Comparison of ENCODE assay signal across 24 cellular contexts in genomic region chr19:40616941-40617340, GRCh38. TPM values are rescaled to one million over a fixed set of nuclear protein-coding genes. Genes with fewer than 3 reads are reported as not detected.
A peak's percentile ranks its signal among the peaks of the same experiment; 100 is the strongest.
DNase-seq lines count a peak whose midpoint lies in the region; ATAC-seq, FAIRE-seq and TF ChIP-seq lines count a peak whose summit lies in the region.
"Had no signal": no experiment of that assay in that cellular context is flagged by ENCODE, and none has a peak within 500 bp of the region (broad histone marks: within the 10 kb centered on the region; RNA-seq: fewer than 3 reads in every experiment).

No MANE protein-coding gene starts in this region.

- POLR2A ChIA-PET in A549 (lab: Yijun Ruan, JAX) = no interaction called here

- no peak for TF ChIP-seq RAD21 in A549 (conservative IDR thresholded peaks at IDR 0.05 in 1 of 2, IDR thresholded peaks at IDR 0.05 in 1 of 2)

- H3K9me3 ChIP-seq in A549 (no peaks in the 10 kb centered on the region), HUES64 (ENCODE audit: insufficient read depth, low read depth, low read length) (no peaks in the 10 kb centered on the region)
- H3K9me3 ChIP-seq: MG63, SJSA1 had no signal

- CTCF ChIA-PET in A549 (lab: Yijun Ruan, JAX) = interaction anchor here (1.0 to 15.6 kb wide), 9 partner anchors 8 to 93 kb away, joined by 3 to 423 read pairs (median 4); no protein-coding TSS in a partner anchor

- no peak for DNase-seq in activated T-cell treated with anti-CD3 and anti-CD28 coated beads, Interleukin-2, amount 50 U/mL, for 24 hours
- DNase-seq in activated T-cell treated with anti-CD3 and anti-CD28 coated beads, Interleukin-2, amount 50 U/mL, for 72 hours = no peak
- no peak for DNase-seq in A549 (ENCODE audit: low read depth in 1 of 2, low spot score in 1 of 2)
- no peak for DNase-seq in activated naive CD8-positive, alpha-beta T cell treated with anti-CD3 and anti-CD28 coated beads, Interleukin-2, amount 50 U/mL, for 24 hours
- DNase-seq: C1 segment of cervical spinal cord; CD4-positive, alpha-beta memory T cell; COR-L47; GM23248; H7; KG1; MG63; NCI-H1105 treated with DMSO at 0.1 percent for 48 hours; NCI-H146; NCI-H2029; NCI-H446; NCI-H524 treated with DMSO at 0.1 percent for 48 hours; NCI-H774 had no signal

- no peak overlapping the region for H3K4me3 Mint-ChIP-seq in activated T-cell treated with anti-CD3 and anti-CD28 coated beads, Interleukin-2, amount 50 U/mL, for 24 hours
- no peak overlapping the region for H3K4me3 Mint-ChIP-seq in activated T-cell treated with anti-CD3 and anti-CD28 coated beads, Interleukin-2, amount 50 U/mL, for 72 hours
- H3K4me3 Mint-ChIP-seq in activated naive CD8-positive, alpha-beta T cell treated with anti-CD3 and anti-CD28 coated beads, Interleukin-2, amount 50 U/mL, for 24 hours = no peak overlapping the region
- H3K4me3 Mint-ChIP-seq: CD4-positive, alpha-beta memory T cell had no signal

- peaks cover 71% of the 10 kb centered on the region for H3K36me3 Mint-ChIP-seq in activated T-cell treated with anti-CD3 and anti-CD28 coated beads, Interleukin-2, amount 50 U/mL, for 24 hours (ENCODE audit: low read depth)
- H3K36me3 Mint-ChIP-seq in activated T-cell treated with anti-CD3 and anti-CD28 coated beads, Interleukin-2, amount 50 U/mL, for 72 hours (ENCODE audit: insufficient read depth in 2 of 2) = peaks cover 10 to 24% of the 10 kb centered on the region in 2 donors
- H3K36me3 Mint-ChIP-seq in activated naive CD8-positive, alpha-beta T cell treated with anti-CD3 and anti-CD28 coated beads, Interleukin-2, amount 50 U/mL, for 24 hours (ENCODE audit: low read depth) = peaks cover 30% of the 10 kb centered on the region

- peaks cover 43% of the 10 kb centered on the region for H3K36me3 ChIP-seq in HUES64 (ENCODE audit: insufficient read depth, low read length)

- H3K4me3 ChIP-seq in A549 (no peak overlapping the region), HUES64 (ENCODE audit: low read length) (no peak overlapping the region)
- H3K4me3 ChIP-seq: GM23248, MG63, SJSA1 had no signal

- WGBS in A549 (ENCODE audit: missing lambda C conversion rate) = 89% methylated on average over 17 of the region's 17 CpGs
- WGBS in HUES64 = 96% methylated on average over 17 of the region's 17 CpGs

- TF ChIP-seq EP300 in A549 (IDR thresholded peaks at IDR 0.05) = no peak

- no peaks in the 10 kb centered on the region for H3K9me3 Mint-ChIP-seq in activated T-cell treated with anti-CD3 and anti-CD28 coated beads, Interleukin-2, amount 50 U/mL, for 24 hours
- H3K9me3 Mint-ChIP-seq in activated T-cell treated with anti-CD3 and anti-CD28 coated beads, Interleukin-2, amount 50 U/mL, for 72 hours = no peaks in the 10 kb centered on the region
- H3K9me3 Mint-ChIP-seq in activated naive CD8-positive, alpha-beta T cell treated with anti-CD3 and anti-CD28 coated beads, Interleukin-2, amount 50 U/mL, for 24 hours = no peaks in the 10 kb centered on the region
- H3K9me3 Mint-ChIP-seq: CD4-positive, alpha-beta memory T cell had no signal

- TF ChIP-seq POLR2A in A549 (IDR thresholded peaks at IDR 0.05; ENCODE audit: low read length) = 0 out of 2 replicates have a peak, but pooled peaks have one; percentile 21

- 0 out of 2 replicates have a peak overlapping the region, but pooled peaks have one; percentile 4 for H3K9ac ChIP-seq in HUES64 (ENCODE audit: low read depth, low read length)
- H3K9ac ChIP-seq: GM23248 had no signal

- no peak for FAIRE-seq in A549 (lab: Jason Lieb, UNC)
- FAIRE-seq: A204.1, G401.6, RCC 7860 had no signal

- peak overlapping the region; percentile 81 for H3K27ac Mint-ChIP-seq in activated T-cell treated with anti-CD3 and anti-CD28 coated beads, Interleukin-2, amount 50 U/mL, for 24 hours
- H3K27ac Mint-ChIP-seq in activated T-cell treated with anti-CD3 and anti-CD28 coated beads, Interleukin-2, amount 50 U/mL, for 72 hours = no peak overlapping the region
- peak overlapping the region; percentile 98 for H3K27ac Mint-ChIP-seq in activated naive CD8-positive, alpha-beta T cell treated with anti-CD3 and anti-CD28 coated beads, Interleukin-2, amount 50 U/mL, for 24 hours

- H3K4me1 ChIP-seq in A549 = peaks cover 7% of the 10 kb centered on the region; the same call in 2 of the 3 replicates
- H3K4me1 ChIP-seq in HUES64 (ENCODE audit: insufficient read depth, low read length) = no peaks in the 10 kb centered on the region

- TF ChIP-seq CTCF in A549 (IDR thresholded peaks at IDR 0.05) = no peak

- H3K27me3 ChIP-seq in HUES64 (ENCODE audit: insufficient read depth, low read length) = peaks cover 8% of the 10 kb centered on the region
- H3K27me3 ChIP-seq: MG63, SJSA1 had no signal

- no peak for ATAC-seq in activated T-cell treated with anti-CD3 and anti-CD28 coated beads, Interleukin-2, amount 50 U/mL, for 72 hours (replicated peaks in 1 of 2)
- ATAC-seq in A549 = no peak
- no peak for ATAC-seq in activated naive CD8-positive, alpha-beta T cell treated with anti-CD3 and anti-CD28 coated beads, Interleukin-2, amount 50 U/mL, for 24 hours
- ATAC-seq in GM19035 (IDR thresholded peaks at IDR 0.05; ENCODE audit: unreplicated experiment) = no peak
- no peak for ATAC-seq in HG02870 (IDR thresholded peaks at IDR 0.05; ENCODE audit: unreplicated experiment)

- H3K27ac ChIP-seq in A549 (no peak overlapping the region), HUES64 (ENCODE audit: low read depth, low read length) (no peak overlapping the region)
- H3K27ac ChIP-seq: GM23248, SJSA1 had no signal

- peaks cover 57% of the 10 kb centered on the region for H3K4me1 Mint-ChIP-seq in activated T-cell treated with anti-CD3 and anti-CD28 coated beads, Interleukin-2, amount 50 U/mL, for 24 hours (ENCODE audit: low read depth)
- H3K4me1 Mint-ChIP-seq in activated T-cell treated with anti-CD3 and anti-CD28 coated beads, Interleukin-2, amount 50 U/mL, for 72 hours (ENCODE audit: low read depth) = peaks cover 37% of the 10 kb centered on the region
- H3K4me1 Mint-ChIP-seq in activated naive CD8-positive, alpha-beta T cell treated with anti-CD3 and anti-CD28 coated beads, Interleukin-2, amount 50 U/mL, for 24 hours = peaks cover 51% of the 10 kb centered on the region

- H3K4me2 ChIP-seq in A549 = no peak overlapping the region

- H3K27me3 Mint-ChIP-seq in activated T-cell treated with anti-CD3 and anti-CD28 coated beads, Interleukin-2, amount 50 U/mL, for 24 hours = no peaks in the 10 kb centered on the region
- no peaks in the 10 kb centered on the region for H3K27me3 Mint-ChIP-seq in activated T-cell treated with anti-CD3 and anti-CD28 coated beads, Interleukin-2, amount 50 U/mL, for 72 hours (ENCODE audit: low read depth)
- H3K27me3 Mint-ChIP-seq in activated naive CD8-positive, alpha-beta T cell treated with anti-CD3 and anti-CD28 coated beads, Interleukin-2, amount 50 U/mL, for 24 hours = no peaks in the 10 kb centered on the region
- H3K27me3 Mint-ChIP-seq: CD4-positive, alpha-beta memory T cell had no signal

TF ChIP-seq in A549, 52 proteins besides CTCF, POLR2A, EP300 and RAD21 (continues in another document):
- no peak for TF ChIP-seq CHD4 (IDR thresholded peaks at IDR 0.05; ENCODE audit: borderline replicate concordance)
- TF ChIP-seq, protein P1, sequence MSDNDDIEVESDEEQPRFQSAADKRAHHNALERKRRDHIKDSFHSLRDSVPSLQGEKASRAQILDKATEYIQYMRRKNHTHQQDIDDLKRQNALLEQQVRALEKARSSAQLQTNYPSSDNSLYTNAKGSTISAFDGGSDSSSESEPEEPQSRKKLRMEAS (IDR thresholded peaks at IDR 0.05) = no peak
- no peak for TF ChIP-seq PHF8 (IDR thresholded peaks at IDR 0.05; ENCODE audit: borderline replicate concordance, low read depth)
- TF ChIP-seq FOSB (CRISPR knock-in tag; IDR thresholded peaks at IDR 0.05) = no peak
- no peak for TF ChIP-seq SREBF2 (IDR thresholded peaks at IDR 0.05)
- TF ChIP-seq, protein P2, sequence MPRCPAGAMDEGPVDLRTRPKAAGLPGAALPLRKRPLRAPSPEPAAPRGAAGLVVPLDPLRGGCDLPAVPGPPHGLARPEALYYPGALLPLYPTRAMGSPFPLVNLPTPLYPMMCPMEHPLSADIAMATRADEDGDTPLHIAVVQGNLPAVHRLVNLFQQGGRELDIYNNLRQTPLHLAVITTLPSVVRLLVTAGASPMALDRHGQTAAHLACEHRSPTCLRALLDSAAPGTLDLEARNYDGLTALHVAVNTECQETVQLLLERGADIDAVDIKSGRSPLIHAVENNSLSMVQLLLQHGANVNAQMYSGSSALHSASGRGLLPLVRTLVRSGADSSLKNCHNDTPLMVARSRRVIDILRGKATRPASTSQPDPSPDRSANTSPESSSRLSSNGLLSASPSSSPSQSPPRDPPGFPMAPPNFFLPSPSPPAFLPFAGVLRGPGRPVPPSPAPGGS (IDR thresholded peaks at IDR 0.05) = no peak
- no peak for TF ChIP-seq MAZ (IDR thresholded peaks at IDR 0.05; ENCODE audit: borderline replicate concordance, low read depth, low read length)
- TF ChIP-seq ESRRA (IDR thresholded peaks at IDR 0.05; ENCODE audit: borderline replicate concordance, low read length) = no peak
- no peak for TF ChIP-seq CEBPB (IDR thresholded peaks at IDR 0.05)
- TF ChIP-seq BHLHE40 (IDR thresholded peaks at IDR 0.05; ENCODE audit: low read depth, low read length) = no peak

RNA-seq across cellular contexts. Expression of gene LTBP4, which starts 15.8 kb away (rescaled TPM):
- 100 to 1,000 TPM; 164 to 195 TPM for total RNA-seq in activated T-cell treated with anti-CD3 and anti-CD28 coated beads, Interleukin-2, amount 50 U/mL, for 72 hours
- 23.1 and 32.0 TPM in 2 replicates for polyA plus RNA-seq in A549 (2011; rRNA removed)
- polyA plus RNA-seq in A549 (2012; cell fraction: cytosol; rRNA removed) = 65.2 and 69.3 TPM in 2 replicates
- 475 and 611 TPM in 2 replicates for polyA plus RNA-seq in A549 (2012; cell fraction: nucleus; rRNA removed)
- polyA plus RNA-seq in A549 (2017; fragmentation: RNase III; extraction: RNeasy Plus Mini Kit Qiagen cat#74134 plus additional on column Dnase treatment) = 37.7 to 51.1 TPM (median 43.2 TPM) in 3 replicates
- polyA minus RNA-seq in A549 (2011; rRNA and poly(A)+ RNA removed) = 16.3 and 26.9 TPM in 2 replicates
- polyA plus RNA-seq in HUES64 (2013, experiment 1 of 2) = 46.5 TPM
- 64.4 TPM for polyA plus RNA-seq in HUES64 (2013, experiment 2 of 2)

RNA-seq across cellular contexts. Expression of gene SHKBP1, which starts 40.3 kb away (rescaled TPM):
- 100 to 1,000 TPM; 145 to 152 TPM for total RNA-seq in activated T-cell treated with anti-CD3 and anti-CD28 coated beads, Interleukin-2, amount 50 U/mL, for 72 hours
- 75.2 and 79.7 TPM in 2 replicates for polyA plus RNA-seq in A549 (2011; rRNA removed)
- polyA plus RNA-seq in A549 (2012; cell fraction: cytosol; rRNA removed) = 163 and 237 TPM in 2 replicates
- polyA plus RNA-seq in A549 (2012; cell fraction: nucleus; rRNA removed) = 317 and 432 TPM in 2 replicates
- polyA plus RNA-seq in A549 (2017; fragmentation: RNase III; extraction: RNeasy Plus Mini Kit Qiagen cat#74134 plus additional on column Dnase treatment) = 94.9 to 128 TPM (median 123 TPM) in 3 replicates
- polyA minus RNA-seq in A549 (2011; rRNA and poly(A)+ RNA removed) = 133 and 167 TPM in 2 replicates
- 48.2 TPM for polyA plus RNA-seq in HUES64 (2013, experiment 1 of 2)
- polyA plus RNA-seq in HUES64 (2013, experiment 2 of 2) = 72.7 TPM
